In genomic region chr1:204149107-204149506, GRCh38 we compare ENCODE assay signal across 28 cellular contexts. TPM values are rescaled to one million over a fixed set of nuclear protein-coding genes. Genes with fewer than 3 reads are reported as not detected.
DNase-seq lines count a peak whose midpoint lies in the region; ATAC-seq and TF ChIP-seq lines count a peak whose summit lies in the region.
"Had no signal": no experiment of that assay in that cellular context is flagged by ENCODE, and none has a peak within 500 bp of the region (broad histone marks: within the 10 kb centered on the region; RNA-seq: fewer than 3 reads in every experiment).

No MANE protein-coding gene starts in this region.

- DNase-seq in natural killer cell (no peak), WERI-Rb-1 (no peak), neural crest cell (ENCODE audit: low read depth, low spot score) (no peak), NCI-H1105 (lab: John Stamatoyannopoulos, UW) (no peak)
- DNase-seq in natural killer cell treated with Interleukin-12 subunit alpha and Interleukin-12 subunit beta and Interleukin-15 and Interleukin-18, amount 100 ng/mL, for 72 hours (ENCODE audit: low spot score), result no peak
- no peak for DNase-seq in activated CD4-positive, alpha-beta T cell treated with anti-CD3 and anti-CD28 coated beads, Interleukin-2, amount 50 U/mL, for 4 hours
- DNase-seq: activated CD4-positive, alpha-beta memory T cell treated with anti-CD3 and anti-CD28 coated beads for 36 hours; activated CD4-positive, CD25-positive, alpha-beta regulatory T cell; activated CD8-positive, alpha-beta memory T cell treated with anti-CD3 and anti-CD28 coated beads, Interleukin-2, amount 50 U/mL, for 48 hours; cerebellar nuclear complex; DMS 273 treated with DMSO at 0.1 percent for 48 hours; dorsolateral prefrontal cortex; GDM1; GM23248; NCI-H1694 treated with DMSO at 0.1 percent for 48 hours; NCI-H2227 treated with DMSO at 0.1 percent for 48 hours; NCI-H774; OCI-M1; psoas muscle; Right ventricle myocardium superior; T1000 had no signal

- H3K9me3 ChIP-seq in WERI-Rb-1 (ENCODE audit: severe bottlenecking), result peaks cover 3% of the 10 kb centered on the region
- H3K9me3 ChIP-seq: psoas muscle had no signal

- no peaks in the 10 kb centered on the region for H3K27me3 ChIP-seq in WERI-Rb-1 (ENCODE audit: insufficient read depth, low read depth, severe bottlenecking)
- H3K27me3 ChIP-seq: dorsolateral prefrontal cortex had no signal

- TF ChIP-seq CTCF in natural killer cell (IDR thresholded peaks at IDR 0.05) (no peak), WERI-Rb-1 (IDR thresholded peaks at IDR 0.05; ENCODE audit: low read depth, low read length) (no peak), neural crest cell (conservative IDR thresholded peaks at IDR 0.05) (no peak)

- intact Hi-C loops in natural killer cell (cut with micrococcal nuclease), result no loop called here

- no peak overlapping the region for H3K4me3 ChIP-seq in WERI-Rb-1 (ENCODE audit: low read depth, low read length)
- H3K4me3 ChIP-seq: GM23248, K562, psoas muscle had no signal

- H3K4me3 Mint-ChIP-seq in natural killer cell, result peak overlapping the region; percentile 28
- no peak overlapping the region for H3K4me3 Mint-ChIP-seq in natural killer cell treated with Interleukin-12 subunit alpha and Interleukin-12 subunit beta and Interleukin-15 and Interleukin-18, amount 100 ng/mL, for 72 hours
- H3K4me3 Mint-ChIP-seq in neural crest cell, result peak overlapping the region; percentile 28
- H3K4me3 Mint-ChIP-seq: activated CD4-positive, alpha-beta memory T cell treated with anti-CD3 and anti-CD28 coated beads for 36 hours; activated naive CD8-positive, alpha-beta T cell; activated T-helper 17 cell treated with anti-CD3 and anti-CD28 coated beads, Interleukin-2, amount 50 U/mL, for 72 hours had no signal

- peak overlapping the region; percentile 78 for H3K27ac ChIP-seq in WERI-Rb-1
- H3K27ac ChIP-seq: GM23248, psoas muscle had no signal

- ATAC-seq in natural killer cell (no peak), GM21360 (IDR thresholded peaks at IDR 0.05; ENCODE audit: unreplicated experiment) (no peak)
- no peak for ATAC-seq in natural killer cell treated with Interleukin-12 subunit alpha and Interleukin-12 subunit beta and Interleukin-15 and Interleukin-18, amount 100 ng/mL, for 72 hours
- ATAC-seq: activated T-helper 17 cell treated with anti-CD3 and anti-CD28 coated beads, Interleukin-2, amount 50 U/mL, for 72 hours; psoas muscle had no signal

- H3K27ac Mint-ChIP-seq in natural killer cell (no peak overlapping the region), neural crest cell (ENCODE audit: unreplicated experiment) (no peak overlapping the region)
- no peak overlapping the region for H3K27ac Mint-ChIP-seq in natural killer cell treated with Interleukin-12 subunit alpha and Interleukin-12 subunit beta and Interleukin-15 and Interleukin-18, amount 100 ng/mL, for 72 hours
- H3K27ac Mint-ChIP-seq: activated CD4-positive, alpha-beta memory T cell treated with anti-CD3 and anti-CD28 coated beads for 36 hours; activated naive CD8-positive, alpha-beta T cell; activated T-helper 17 cell treated with anti-CD3 and anti-CD28 coated beads, Interleukin-2, amount 50 U/mL, for 72 hours had no signal

- peaks cover 11% of the 10 kb centered on the region for H3K36me3 ChIP-seq in WERI-Rb-1

- H3K36me3 Mint-ChIP-seq in natural killer cell (no peaks in the 10 kb centered on the region), neural crest cell (ENCODE audit: low read depth) (no peaks in the 10 kb centered on the region)
- no peaks in the 10 kb centered on the region for H3K36me3 Mint-ChIP-seq in natural killer cell treated with Interleukin-12 subunit alpha and Interleukin-12 subunit beta and Interleukin-15 and Interleukin-18, amount 100 ng/mL, for 72 hours
- H3K36me3 Mint-ChIP-seq: activated naive CD8-positive, alpha-beta T cell had no signal

- H3K27me3 Mint-ChIP-seq in natural killer cell (ENCODE audit: low read depth in 2 of 2), result peaks cover 0 to 13% of the 10 kb centered on the region in 2 donors
- H3K27me3 Mint-ChIP-seq in natural killer cell treated with Interleukin-12 subunit alpha and Interleukin-12 subunit beta and Interleukin-15 and Interleukin-18, amount 100 ng/mL, for 72 hours, result peaks cover 7 to 9% of the 10 kb centered on the region in 2 donors
- peaks cover 12% of the 10 kb centered on the region for H3K27me3 Mint-ChIP-seq in neural crest cell (ENCODE audit: low read depth)
- H3K27me3 Mint-ChIP-seq: activated CD4-positive, alpha-beta memory T cell treated with anti-CD3 and anti-CD28 coated beads for 36 hours; activated naive CD8-positive, alpha-beta T cell; activated T-helper 17 cell treated with anti-CD3 and anti-CD28 coated beads, Interleukin-2, amount 50 U/mL, for 72 hours had no signal

- H3K9me3 Mint-ChIP-seq in natural killer cell (no peaks in the 10 kb centered on the region), neural crest cell (no peaks in the 10 kb centered on the region)
- no peaks in the 10 kb centered on the region for H3K9me3 Mint-ChIP-seq in natural killer cell treated with Interleukin-12 subunit alpha and Interleukin-12 subunit beta and Interleukin-15 and Interleukin-18, amount 100 ng/mL, for 72 hours
- H3K9me3 Mint-ChIP-seq: activated CD4-positive, alpha-beta memory T cell treated with anti-CD3 and anti-CD28 coated beads for 36 hours; activated T-helper 17 cell treated with anti-CD3 and anti-CD28 coated beads, Interleukin-2, amount 50 U/mL, for 72 hours had no signal

- peaks cover 0 to 4% of the 10 kb centered on the region in 2 donors for H3K4me1 Mint-ChIP-seq in natural killer cell
- peaks cover 0 to 7% of the 10 kb centered on the region in 2 donors for H3K4me1 Mint-ChIP-seq in natural killer cell treated with Interleukin-12 subunit alpha and Interleukin-12 subunit beta and Interleukin-15 and Interleukin-18, amount 100 ng/mL, for 72 hours (ENCODE audit: low read depth in 2 of 2)
- H3K4me1 Mint-ChIP-seq in neural crest cell, result peaks cover 17% of the 10 kb centered on the region
- H3K4me1 Mint-ChIP-seq: activated T-helper 17 cell treated with anti-CD3 and anti-CD28 coated beads, Interleukin-2, amount 50 U/mL, for 72 hours had no signal

RNA-seq across cellular contexts. Expression of gene ETNK2, which starts 2.7 kb away (rescaled TPM):
- total RNA-seq in natural killer cell (1 to 10 TPM; 5.1 to 5.8 (median 5.5) TPM), neural crest cell (12.1 and 14.5 TPM in 2 replicates)
- under 1 TPM; 0.50 to 0.67 TPM for total RNA-seq in natural killer cell treated with Interleukin-12 subunit alpha and Interleukin-12 subunit beta and Interleukin-15 and Interleukin-18, amount 100 ng/mL, for 72 hours

RNA-seq across cellular contexts. Expression of gene REN, which starts 17.0 kb away (rescaled TPM):
- not detected for total RNA-seq in natural killer cell
- not detected for total RNA-seq in natural killer cell treated with Interleukin-12 subunit alpha and Interleukin-12 subunit beta and Interleukin-15 and Interleukin-18, amount 100 ng/mL, for 72 hours
- not detected in 2 replicates for total RNA-seq in neural crest cell
- total RNA-seq: activated CD4-positive, alpha-beta memory T cell treated with anti-CD3 and anti-CD28 coated beads for 36 hours; activated T-helper 17 cell treated with anti-CD3 and anti-CD28 coated beads, Interleukin-2, amount 50 U/mL, for 72 hours; endothelial cell of umbilical vein; GM23248; psoas muscle; Right ventricle myocardium superior had no signal

RNA-seq across cellular contexts. Expression of gene KISS1, which starts 47.2 kb away (rescaled TPM):
- total RNA-seq in natural killer cell (not detected), neural crest cell (not detected in 2 replicates)
- not detected for total RNA-seq in natural killer cell treated with Interleukin-12 subunit alpha and Interleukin-12 subunit beta and Interleukin-15 and Interleukin-18, amount 100 ng/mL, for 72 hours
- total RNA-seq: activated CD4-positive, alpha-beta memory T cell treated with anti-CD3 and anti-CD28 coated beads for 36 hours; activated T-helper 17 cell treated with anti-CD3 and anti-CD28 coated beads, Interleukin-2, amount 50 U/mL, for 72 hours; GM23248; K562; lower leg skin; psoas muscle; Right ventricle myocardium superior; urinary bladder had no signal
